In the genomic region with DNA sequence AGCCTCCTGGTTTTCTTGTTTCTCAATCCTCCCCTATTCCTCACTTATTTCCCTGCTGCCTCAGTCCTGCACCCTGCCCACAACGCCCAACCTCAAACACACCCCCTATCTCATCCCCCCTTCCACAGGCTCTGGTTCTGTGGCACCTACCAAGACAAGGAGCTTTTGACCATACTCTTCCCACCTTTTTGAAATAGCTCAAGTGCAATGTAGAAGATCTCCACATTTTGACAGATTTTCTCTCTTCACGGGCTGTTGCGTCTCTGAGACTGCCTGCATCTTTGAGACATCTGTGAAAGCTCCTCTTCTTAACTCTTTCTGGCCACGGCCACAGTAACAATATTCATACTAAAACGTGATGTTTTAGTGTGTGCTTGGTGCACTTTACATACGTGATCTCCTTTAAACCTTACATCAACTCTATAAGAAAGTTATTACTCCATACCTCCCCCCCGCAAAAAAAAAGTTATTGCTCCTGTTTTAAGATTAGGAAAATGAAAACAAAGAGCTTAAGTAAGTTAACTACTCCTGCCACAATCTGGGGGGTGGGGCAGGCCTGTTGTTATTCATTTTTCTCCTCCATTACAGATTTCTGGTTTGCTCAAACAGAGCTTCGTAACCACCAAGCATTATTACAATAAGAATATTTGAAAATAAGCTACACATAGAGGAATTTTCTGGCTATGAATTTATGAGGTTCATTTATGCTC, we compare ENCODE assay signal across 8 cellular contexts. TPM values are rescaled to one million over a fixed set of nuclear protein-coding genes. Genes with fewer than 3 reads are reported as not detected.
DNase-seq lines count a peak whose midpoint lies in the region; ATAC-seq and TF ChIP-seq lines count a peak whose summit lies in the region.

No MANE protein-coding gene starts in this region.

- peaks cover 22% of the 10 kb centered on the region for H3K36me3 Mint-ChIP-seq in brain
- H3K36me3 Mint-ChIP-seq in neural progenitor cell = peaks cover 17% of the 10 kb centered on the region

- ATAC-seq in GM19467 (IDR thresholded peaks at IDR 0.05; ENCODE audit: unreplicated experiment) = no peak
- no peak for ATAC-seq in HG03521 (IDR thresholded peaks at IDR 0.05; ENCODE audit: unreplicated experiment)
- no peak for ATAC-seq in HG03432 (IDR thresholded peaks at IDR 0.05; ENCODE audit: unreplicated experiment)

- H3K9ac ChIP-seq in neural progenitor cell = no peak overlapping the region

- H3K27ac Mint-ChIP-seq in brain (peak overlapping the region in 4 of 5 experiments; percentile 4 to 77 (median 43)), neural progenitor cell (no peak overlapping the region)

- peaks cover 29% of the 10 kb centered on the region for H4K20me1 ChIP-seq in neural progenitor cell (ENCODE audit: low read depth)

- no peak for TF ChIP-seq CTCF in brain (conservative IDR thresholded peaks at IDR 0.05)
- TF ChIP-seq CTCF in neural progenitor cell (IDR thresholded peaks at IDR 0.05) = no peak

- peaks cover 11% of the 10 kb centered on the region for H3F3A ChIP-seq in neural progenitor cell (ENCODE audit: low read depth)

- peaks cover 32% of the 10 kb centered on the region for H3K79me2 ChIP-seq in neural progenitor cell (ENCODE audit: low read depth)

- H3K27me3 Mint-ChIP-seq in brain (peaks cover 20% of the 10 kb centered on the region), neural progenitor cell (ENCODE audit: insufficient read depth, low read depth) (peaks cover 5% of the 10 kb centered on the region)

- peak overlapping the region; percentile 66 for H2AFZ ChIP-seq in neural progenitor cell (replicated peaks)

- DNase-seq in ELR (ENCODE audit: low read depth) (peak; percentile 20), MG63 (no peak), neural progenitor cell (ENCODE audit: low spot score) (no peak), NCI-H1092 (lab: John Stamatoyannopoulos, UW) (no peak)

- H3K4me3 Mint-ChIP-seq in brain (peak overlapping the region; percentile 88 to 96 (median 93)), neural progenitor cell (peak overlapping the region; percentile 71)

- H3K4me1 Mint-ChIP-seq in brain = peaks cover 25% of the 10 kb centered on the region
- peaks cover 29% of the 10 kb centered on the region for H3K4me1 Mint-ChIP-seq in neural progenitor cell

- H3K9me3 ChIP-seq in MG63 (no peaks in the 10 kb centered on the region), neural progenitor cell (ENCODE audit: low read depth) (no peaks in the 10 kb centered on the region)

- peaks cover 11% of the 10 kb centered on the region for H3K4me1 ChIP-seq in neural progenitor cell

- H3K9me3 Mint-ChIP-seq in brain (peaks cover 0 to 5% (median 0%) of the 10 kb centered on the region in 5 experiments), neural progenitor cell (no peaks in the 10 kb centered on the region)

- H3K27me3 ChIP-seq in MG63 (no peaks in the 10 kb centered on the region), neural progenitor cell (peaks cover 12% of the 10 kb centered on the region)

- H3K4me2 ChIP-seq in neural progenitor cell = peak overlapping the region; percentile 93

- H3K36me3 ChIP-seq in MG63 (peaks cover 30% of the 10 kb centered on the region), neural progenitor cell (peaks cover 7% of the 10 kb centered on the region)

- H3K4me3 ChIP-seq in MG63 = peak overlapping the region; percentile 92
- H3K4me3 ChIP-seq in neural progenitor cell = no peak overlapping the region

- no peak overlapping the region for H3K27ac ChIP-seq in neural progenitor cell

RNA-seq across cellular contexts. Expression of a gene that starts 1.8 kb away (rescaled TPM):
- 378 and 639 TPM in 2 replicates for total RNA-seq in MG63 (2014; rRNA removed; shearing (Covaris generic); ENCODE audit: low replicate concordance)
- 178 TPM for polyA plus RNA-seq in brain (ENCODE audit: insufficient read depth, low read depth, low replicate concordance)
- total RNA-seq in neural progenitor cell (ENCODE audit: low replicate concordance) = 399 and 534 TPM in 2 replicates
